14 cellular contexts compared by ENCODE assay signal in genomic region chr2:241772063-241772499, GRCh38. TPM values are rescaled to one million over a fixed set of nuclear protein-coding genes. Genes with fewer than 3 reads are reported as not detected.
DNase-seq lines count a peak whose midpoint lies in the region; ATAC-seq, FAIRE-seq and TF ChIP-seq lines count a peak whose summit lies in the region.
"Had no signal": no experiment of that assay in that cellular context is flagged by ENCODE, and none has a peak within 500 bp of the region (broad histone marks: within the 10 kb centered on the region; RNA-seq: fewer than 3 reads in every experiment).

No MANE protein-coding gene starts in this region.

- H4K20me1 ChIP-seq in BLaER1 (no peaks in the 10 kb centered on the region), smooth muscle cell (ENCODE audit: low read depth) (no peaks in the 10 kb centered on the region)

- H3K9ac ChIP-seq in BLaER1 = peak overlapping the region; percentile 58
- H3K9ac ChIP-seq in smooth muscle cell (ENCODE audit: low read depth) = no peak overlapping the region

- TF ChIP-seq POLR2A in suprapubic skin (IDR thresholded peaks at IDR 0.05) = no peak

- peak overlapping the region; percentile 92 for H3K4me2 ChIP-seq in BLaER1
- H3K4me2 ChIP-seq in smooth muscle cell = no peak overlapping the region

- TF ChIP-seq CTCF in endothelial cell (IDR thresholded peaks at IDR 0.05; ENCODE audit: unreplicated experiment) (no peak), smooth muscle cell (IDR thresholded peaks at IDR 0.05; ENCODE audit: borderline replicate concordance, insufficient read depth, poor library complexity, severe bottlenecking) (no peak), suprapubic skin (IDR thresholded peaks at IDR 0.05) (no peak)

- H3K36me3 Mint-ChIP-seq in activated CD4-positive, alpha-beta memory T cell treated with anti-CD3 and anti-CD28 coated beads for 36 hours = no peaks in the 10 kb centered on the region
- H3K36me3 Mint-ChIP-seq in endothelial cell (ENCODE audit: low read depth, unreplicated experiment) = peaks cover 3% of the 10 kb centered on the region

- 59% methylated on average over 9 of the region's 9 CpGs for WGBS in smooth muscle cell (ENCODE audit: low lambda C conversion rate)
- 47% methylated on average over 9 of the region's 9 CpGs for WGBS in suprapubic skin

- POLR2A ChIA-PET in activated CD4-positive, alpha-beta memory T cell treated with anti-CD3 and anti-CD28 coated beads for 36 hours (lab: Charles Lee) = interaction anchor here (1.0 kb wide), 2 partner anchors 9 to 86 kb away, joined by 3 read pairs; partner anchors contain the start of gene DTYMK

- H3K4me1 ChIP-seq in BLaER1 = peaks cover 73% of the 10 kb centered on the region
- peaks cover 25% of the 10 kb centered on the region for H3K4me1 ChIP-seq in smooth muscle cell (ENCODE audit: low read depth)
- peaks cover 13% of the 10 kb centered on the region for H3K4me1 ChIP-seq in suprapubic skin
- H3K4me1 ChIP-seq: breast epithelium had no signal

- no peak for TF ChIP-seq EP300 in suprapubic skin (IDR thresholded peaks at IDR 0.05)

- no peaks in the 10 kb centered on the region for H3F3A ChIP-seq in smooth muscle cell (ENCODE audit: low read depth)

- H3K4me3 ChIP-seq in BLaER1 = 0 out of 2 replicates have a peak overlapping the region, but pooled peaks have one; percentile 22
- H3K4me3 ChIP-seq in smooth muscle cell = no peak overlapping the region
- no peak overlapping the region for H3K4me3 ChIP-seq in suprapubic skin

- H3K27ac ChIP-seq in BLaER1 (peak overlapping the region; percentile 82), smooth muscle cell (ENCODE audit: low read depth) (no peak overlapping the region), suprapubic skin (no peak overlapping the region)
- H3K27ac ChIP-seq: breast epithelium had no signal

- DNase-seq in GM19239 (ENCODE audit: insufficient read length, low spot score) = peak; percentile 1
- DNase-seq in activated CD4-positive, alpha-beta memory T cell treated with anti-CD3 and anti-CD28 coated beads for 36 hours = peak; percentile 57
- DNase-seq in endothelial cell (ENCODE audit: low spot score) = no peak
- no peak for DNase-seq in smooth muscle cell (lab: John Stamatoyannopoulos, UW; ENCODE audit: unreplicated experiment)
- no peak for DNase-seq in DMS53 (lab: John Stamatoyannopoulos, UW)
- DNase-seq in suprapubic skin (ENCODE audit: low spot score in 2 of 2) = no peak
- DNase-seq: activated CD4-positive, alpha-beta T cell treated with anti-CD3 and anti-CD28 coated beads, Interleukin-2, amount 50 U/mL, for 1 hour; NCI-H2107 had no signal

- CTCF ChIA-PET in activated CD4-positive, alpha-beta memory T cell treated with anti-CD3 and anti-CD28 coated beads for 36 hours (lab: Charles Lee) = no interaction called here

- no peak for FAIRE-seq in GM19239 (lab: Jason Lieb, UNC)
- FAIRE-seq: GM18507, keratinocyte had no signal

- H3K27me3 ChIP-seq in BLaER1 (no peaks in the 10 kb centered on the region), smooth muscle cell (ENCODE audit: low read depth) (no peaks in the 10 kb centered on the region), suprapubic skin (peaks cover 10% of the 10 kb centered on the region)

- no peak overlapping the region for H3K4me3 Mint-ChIP-seq in activated CD4-positive, alpha-beta memory T cell treated with anti-CD3 and anti-CD28 coated beads for 36 hours
- H3K4me3 Mint-ChIP-seq in endothelial cell (ENCODE audit: unreplicated experiment) = no peak overlapping the region

- intact Hi-C loops in activated CD4-positive, alpha-beta memory T cell treated with anti-CD3 and anti-CD28 coated beads for 36 hours (cut with micrococcal nuclease) = loop anchor here (1.0 kb wide), 1 partner anchor 16 kb away; no protein-coding TSS in a partner anchor

- peaks cover 6% of the 10 kb centered on the region for H3K4me1 Mint-ChIP-seq in activated CD4-positive, alpha-beta memory T cell treated with anti-CD3 and anti-CD28 coated beads for 36 hours (ENCODE audit: low read depth)
- peaks cover 2% of the 10 kb centered on the region for H3K4me1 Mint-ChIP-seq in endothelial cell (ENCODE audit: unreplicated experiment)

- H3K27me3 Mint-ChIP-seq in activated CD4-positive, alpha-beta memory T cell treated with anti-CD3 and anti-CD28 coated beads for 36 hours = no peaks in the 10 kb centered on the region
- H3K27me3 Mint-ChIP-seq in endothelial cell (ENCODE audit: unreplicated experiment) = no peaks in the 10 kb centered on the region

- H3K36me3 ChIP-seq in BLaER1 (peaks cover 4% of the 10 kb centered on the region; the same call in 1 of the 2 replicates), smooth muscle cell (ENCODE audit: low read depth) (no peaks in the 10 kb centered on the region), suprapubic skin (peaks cover 13% of the 10 kb centered on the region)
- H3K36me3 ChIP-seq: breast epithelium had no signal

- no peak for ATAC-seq in GM21515 (IDR thresholded peaks at IDR 0.05; ENCODE audit: unreplicated experiment)

- no peaks in the 10 kb centered on the region for H3K79me2 ChIP-seq in smooth muscle cell (ENCODE audit: low read depth)

- H3K9me3 ChIP-seq in BLaER1 (no peaks in the 10 kb centered on the region), smooth muscle cell (replicated peaks; ENCODE audit: low read depth) (no peaks in the 10 kb centered on the region), suprapubic skin (no peaks in the 10 kb centered on the region)
- H3K9me3 ChIP-seq: breast epithelium had no signal

- H2AFZ ChIP-seq in smooth muscle cell (ENCODE audit: low read depth) = no peak overlapping the region

- peak overlapping the region; percentile 21 for H3K27ac Mint-ChIP-seq in activated CD4-positive, alpha-beta memory T cell treated with anti-CD3 and anti-CD28 coated beads for 36 hours
- peak overlapping the region; percentile 25 for H3K27ac Mint-ChIP-seq in endothelial cell (ENCODE audit: unreplicated experiment)

- no peaks in the 10 kb centered on the region for H3K9me3 Mint-ChIP-seq in activated CD4-positive, alpha-beta memory T cell treated with anti-CD3 and anti-CD28 coated beads for 36 hours
- H3K9me3 Mint-ChIP-seq in endothelial cell (ENCODE audit: unreplicated experiment) = no peaks in the 10 kb centered on the region

RNA-seq across cellular contexts. Expression of gene GAL3ST2, which starts 4.5 kb away (rescaled TPM):
- total RNA-seq in activated CD4-positive, alpha-beta memory T cell treated with anti-CD3 and anti-CD28 coated beads for 36 hours = under 1 TPM; 0.65 to 0.93 TPM
- total RNA-seq in endothelial cell (ENCODE audit: unreplicated experiment) (not detected), smooth muscle cell (not detected in 2 replicates), suprapubic skin (not detected)
- polyA plus RNA-seq in smooth muscle cell = 0.34 TPM in 2 replicates
- polyA plus RNA-seq: fibroblast of lung, keratinocyte had no signal

RNA-seq across cellular contexts. Expression of gene NEU4, which starts 36.9 kb away (rescaled TPM):
- under 1 TPM; 0.31 to 0.36 TPM for total RNA-seq in activated CD4-positive, alpha-beta memory T cell treated with anti-CD3 and anti-CD28 coated beads for 36 hours
- total RNA-seq in endothelial cell (ENCODE audit: unreplicated experiment) (0.33 TPM), smooth muscle cell (not detected in 2 replicates), suprapubic skin (under 1 TPM in 2 of 4 donors, not detected in 2; 0.21 to 0.70 TPM)
- 0.10 TPM in 1 of 2 replicates, not detected in the other for polyA plus RNA-seq in smooth muscle cell
- total RNA-seq: fibroblast of lung had no signal
- polyA plus RNA-seq: fibroblast of lung, keratinocyte had no signal

RNA-seq across cellular contexts. Expression of gene D2HGDH, which starts 37.7 kb away (rescaled TPM):
- total RNA-seq in activated CD4-positive, alpha-beta memory T cell treated with anti-CD3 and anti-CD28 coated beads for 36 hours = 10 to 100 TPM; 27.5 to 28.2 TPM
- total RNA-seq in endothelial cell (ENCODE audit: unreplicated experiment) (11.4 TPM), smooth muscle cell (3.7 and 7.0 TPM in 2 replicates), suprapubic skin (100 to 1,000 TPM in 1 of 4 donors, 10 to 100 TPM in 3; 37.7 to 160 (median 62.2) TPM)
- polyA plus RNA-seq in smooth muscle cell = 18.7 and 20.7 TPM in 2 replicates

Comparison
In these comparisons a context has a peak if more than half of its experiments do, and no peak if none do; other contexts are left out.
1. DNase-seq: peak in GM19239 (single experiment) and activated CD4-positive, alpha-beta memory T cell treated with anti-CD3 and anti-CD28 coated beads for 36 hours (single experiment); none in endothelial cell (single experiment), smooth muscle cell (single experiment), DMS53 (single experiment) and suprapubic skin (0 of 2).